31 cellular contexts compared by ENCODE assay signal in genomic region chr20:23266530-23267398, GRCh38.
"Had no signal": no experiment of that assay in that cellular context is flagged by ENCODE, and none has a peak within 500 bp of the region (broad histone marks: within the 10 kb centered on the region; RNA-seq: fewer than 3 reads in every experiment).

No MANE protein-coding gene starts in this region.

- H3K36me3 ChIP-seq: adrenal gland, gastroesophageal sphincter, neutrophil, ovary, stomach, thyroid gland, upper lobe of right lung, WERI-Rb-1 had no signal

- H3K4me2 ChIP-seq: smooth muscle cell had no signal

- H3K4me3 ChIP-seq: adrenal gland, body of pancreas, gastroesophageal sphincter, ovary, smooth muscle cell, stomach, thyroid gland, upper lobe of right lung had no signal

- H3K4me1 ChIP-seq: adrenal gland, body of pancreas, gastroesophageal sphincter, stomach, thyroid gland had no signal

- H3K27ac ChIP-seq: adrenal gland, body of pancreas, gastroesophageal sphincter, neutrophil, ovary, stomach, thyroid gland, upper lobe of right lung, WERI-Rb-1 had no signal

- ATAC-seq: activated CD4-positive, CD25-positive, alpha-beta regulatory T cell treated with anti-CD3 and anti-CD28 coated beads, Interleukin-2, amount 50 U/mL, for 24 hours; activated T-cell treated with anti-CD3 and anti-CD28 coated beads, Interleukin-2, amount 50 U/mL, for 72 hours; body of pancreas; gastroesophageal sphincter; left ventricle myocardium superior; stimulated activated naive B cell treated with anti-CD40 and anti-IgM and Interleukin-4, amounts not matched to agents 10 μg/mL and 1 μg/mL and 100 μg/mL, for 72 hours; T-helper 17 cell; upper lobe of right lung had no signal

- H3K9me3 ChIP-seq: adrenal gland, neutrophil, ovary, thyroid gland, upper lobe of right lung had no signal

- FAIRE-seq: colon had no signal

- DNase-seq: activated CD4-positive, alpha-beta memory T cell treated with anti-CD3 and anti-CD28 coated beads for 36 hours; activated CD4-positive, alpha-beta T cell treated with anti-CD3 and anti-CD28 coated beads for 48 hours; activated naive CD4-positive, alpha-beta T cell; activated naive CD8-positive, alpha-beta T cell treated with anti-CD3 and anti-CD28 coated beads for 36 hours; activated T-cell treated with anti-CD3 and anti-CD28 coated beads, Interleukin-2, amount 50 U/mL, for 72 hours; adrenal gland; aorta; body of pancreas; effector CD8-positive, alpha-beta T cell; erythroblast; head of caudate nucleus; hypothalamus; kidney glomerular epithelial cell; left ventricle myocardium superior; naive B cell; nephron progenitor cell; ovary; stimulated activated CD4-positive, alpha-beta T cell treated with anti-CD3 and anti-CD28 coated beads, Interleukin-15, amount 100 ng/mL, for 24 hours; stimulated activated CD4-positive, alpha-beta T cell treated with anti-CD3 and anti-CD28 coated beads, Interleukin-2, amount 100 ng/mL, for 24 hours; stimulated activated naive B cell treated with anti-CD40 and anti-IgM and Interleukin-4, amounts not matched to agents 10 μg/mL and 1 μg/mL and 100 μg/mL, for 72 hours; T-helper 17 cell; T1000; thyroid gland; upper lobe of right lung; WERI-Rb-1 had no signal

- H3K27me3 ChIP-seq: adrenal gland, body of pancreas, gastroesophageal sphincter, neutrophil, ovary, stomach, thyroid gland, upper lobe of right lung had no signal
